Comparison of ENCODE assay signal across 20 cellular contexts in the genomic region with DNA sequence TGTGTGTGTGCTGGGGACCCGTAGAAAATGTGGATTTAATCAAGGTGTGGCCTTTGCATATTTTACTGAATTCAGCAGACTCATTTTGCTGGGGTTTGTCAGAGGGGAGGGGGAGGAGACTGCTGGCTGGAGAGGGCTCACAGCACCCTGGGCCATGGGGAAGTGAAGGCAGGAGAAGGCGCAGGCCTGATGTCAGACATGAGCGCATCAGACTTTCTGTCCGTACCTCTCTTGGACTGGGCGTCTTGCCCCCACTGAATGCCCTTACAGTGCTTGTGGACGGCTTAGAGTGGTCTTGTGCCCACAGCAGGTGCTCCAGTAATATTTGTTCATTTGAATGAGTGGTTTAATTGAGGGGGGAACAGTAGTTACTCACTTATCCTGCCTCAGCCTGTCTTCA.
DNase-seq lines count a peak whose midpoint lies in the region; ATAC-seq, FAIRE-seq and TF ChIP-seq lines count a peak whose summit lies in the region.
"Had no signal": no experiment of that assay in that cellular context is flagged by ENCODE, and none has a peak within 500 bp of the region (broad histone marks: within the 10 kb centered on the region; RNA-seq: fewer than 3 reads in every experiment).

No MANE protein-coding gene starts in this region.

- no peak overlapping the region for H2AK5ac ChIP-seq in H1 (ENCODE audit: low read depth, low read length)

- peak; percentile 38 for DNase-seq in DMS79 (lab: John Stamatoyannopoulos, UW)
- DNase-seq in NCI-H1105 (lab: John Stamatoyannopoulos, UW) = peak; percentile 54
- DNase-seq in H1 (ENCODE audit: low read depth in 1 of 2, low spot score in 2 of 2) = no peak
- no peak for DNase-seq in neural crest cell (ENCODE audit: low read depth, low spot score)
- DNase-seq in H54 (ENCODE audit: insufficient read length, low spot score) = no peak
- DNase-seq in substantia nigra (lab: John Stamatoyannopoulos, UW) = no peak
- DNase-seq in activated naive CD4-positive, alpha-beta T cell treated with anti-CD3 and anti-CD28 coated beads for 36 hours = no peak
- DNase-seq: CD4-positive, alpha-beta T cell; DMS153; GOT3; KBM-7; NCI-H1417 treated with DMSO at 0.1 percent for 48 hours; NCI-H2081; OCI-M1; T-helper 1 cell had no signal

- FAIRE-seq in H1 (lab: Jason Lieb, UNC) (no peak), H54 (lab: Jason Lieb, UNC) (no peak)
- FAIRE-seq: A549, GM12891, GM19239, HepG2 had no signal

- no peaks in the 10 kb centered on the region for H3K27me3 Mint-ChIP-seq in neural crest cell (ENCODE audit: low read depth)
- H3K27me3 Mint-ChIP-seq in activated naive CD4-positive, alpha-beta T cell treated with anti-CD3 and anti-CD28 coated beads for 36 hours (ENCODE audit: low read depth) = peaks cover 9% of the 10 kb centered on the region

- no peak overlapping the region for H4K91ac ChIP-seq in H1 (replicated peaks; ENCODE audit: insufficient read length, low read length)

- H3K36me3 ChIP-seq in H1 (ENCODE audit: control insufficient read depth in 2 of 4, insufficient read depth in 4 of 4, low read length in 3 of 4) = no peaks in the 10 kb centered on the region

- peak overlapping the region; percentile 34 for H3K4ac ChIP-seq in H1 (replicated peaks; ENCODE audit: insufficient read length, low read depth, low read length)

- H3K23me2 ChIP-seq in H1 (ENCODE audit: low read depth, low read length) = no peaks in the 10 kb centered on the region

- WGBS in H1 (ENCODE audit: extremely low coverage in 1 of 2, insufficient coverage in 1 of 2, insufficient read length in 1 of 2, insufficient replicate concordance in 2 of 2, low coverage in 1 of 2, low lambda C conversion rate in 2 of 2, missing lambda C conversion rate in 1 of 2), 2 experiments = 76% methylated on average over 6 of the region's 6 CpGs; no CpG with 5 or more reads in 1 of the 2 experiments

- no peak overlapping the region for H2BK12ac ChIP-seq in H1 (ENCODE audit: low read depth, low read length)

- H2BK20ac ChIP-seq in H1 (ENCODE audit: low read length) = no peak overlapping the region

- TF ChIP-seq POLR2A in H1 (IDR thresholded peaks at IDR 0.05; ENCODE audit: control extremely low read depth in 1 of 2, low read depth in 2 of 2, low read length in 2 of 2) = no peak
- TF ChIP-seq POLR2A in H54 (IDR thresholded peaks at IDR 0.05; ENCODE audit: low read depth, low read length) = no peak

- peak overlapping the region in 1 of 2 experiments; percentile 40; a peak in 3 of 4 replicates for H3K4me2 ChIP-seq in H1 (ENCODE audit: insufficient read depth in 1 of 2, low read depth in 2 of 2, low read length in 2 of 2)
- H3K4me2 ChIP-seq: A549 had no signal

- H3K36me3 Mint-ChIP-seq in neural crest cell (ENCODE audit: low read depth) = no peaks in the 10 kb centered on the region
- no peaks in the 10 kb centered on the region for H3K36me3 Mint-ChIP-seq in activated naive CD4-positive, alpha-beta T cell treated with anti-CD3 and anti-CD28 coated beads for 36 hours (ENCODE audit: low read depth)

- no peak for TF ChIP-seq CTCF in H1 (IDR thresholded peaks at IDR 0.05; ENCODE audit: control extremely low read depth in 1 of 3, insufficient read depth in 1 of 3, low read depth in 1 of 3, low read length in 3 of 3)
- TF ChIP-seq CTCF in neural crest cell (conservative IDR thresholded peaks at IDR 0.05) = no peak

- H3K27me3 ChIP-seq in H1 (replicated peaks in 1 of 4; ENCODE audit: control insufficient read depth in 3 of 4, extremely low read depth in 1 of 4, insufficient read depth in 3 of 4, low read length in 3 of 4) = no peaks in the 10 kb centered on the region

- ATAC-seq in GM19328 (IDR thresholded peaks at IDR 0.05; ENCODE audit: unreplicated experiment) = no peak
- ATAC-seq: A549, HepG2 had no signal

- H3K4me3 ChIP-seq in H1 (ENCODE audit: extremely low read depth in 1 of 4, insufficient read depth in 2 of 4, low read depth in 3 of 4, low read length in 4 of 4) = no peak overlapping the region
- H3K4me3 ChIP-seq: A549 had no signal

- H3K14ac ChIP-seq in H1 (ENCODE audit: insufficient read length) = no peak overlapping the region

- peak overlapping the region; percentile 19 for H3K27ac Mint-ChIP-seq in neural crest cell (ENCODE audit: unreplicated experiment)
- no peak overlapping the region for H3K27ac Mint-ChIP-seq in activated naive CD4-positive, alpha-beta T cell treated with anti-CD3 and anti-CD28 coated beads for 36 hours
- H3K27ac Mint-ChIP-seq: CD4-positive, alpha-beta T cell had no signal

- H3K27ac ChIP-seq in H1 (ENCODE audit: low read depth, low read length) = no peak overlapping the region
- no peak overlapping the region for H3K27ac ChIP-seq in substantia nigra (ENCODE audit: low read depth, low read length, poor library complexity, severe bottlenecking)

- peaks cover 3 to 28% of the 10 kb centered on the region in 2 experiments for H4K20me1 ChIP-seq in H1 (replicated peaks in 1 of 2; ENCODE audit: control insufficient read depth in 1 of 2, insufficient read depth in 2 of 2, low read length in 2 of 2)

- H4K8ac ChIP-seq in H1 (ENCODE audit: extremely low read depth, insufficient read depth, low read length) = no peak overlapping the region

- no peak overlapping the region for H2AFZ ChIP-seq in H1 (ENCODE audit: low read length)

- peaks cover 73% of the 10 kb centered on the region for H3K4me1 Mint-ChIP-seq in neural crest cell
- no peaks in the 10 kb centered on the region for H3K4me1 Mint-ChIP-seq in activated naive CD4-positive, alpha-beta T cell treated with anti-CD3 and anti-CD28 coated beads for 36 hours (ENCODE audit: low read depth)

- intact Hi-C loops in activated naive CD4-positive, alpha-beta T cell treated with anti-CD3 and anti-CD28 coated beads for 36 hours (cut with micrococcal nuclease) = no loop called here

- H2BK15ac ChIP-seq in H1 (ENCODE audit: low read length) = no peak overlapping the region

- no peak overlapping the region for H3K56ac ChIP-seq in H1 (replicated peaks; ENCODE audit: insufficient read length, low read depth, low read length)

- no peaks in the 10 kb centered on the region for H3K9me3 ChIP-seq in H1 (ENCODE audit: insufficient read depth in 2 of 2, low read depth in 1 of 2, low read length in 1 of 2)
- H3K9me3 ChIP-seq: A549 had no signal

- peaks cover 14% of the 10 kb centered on the region for H3K79me1 ChIP-seq in H1 (ENCODE audit: low read depth, low read length)

- peaks cover 0 to 89% of the 10 kb centered on the region in 2 experiments for H3K79me2 ChIP-seq in H1 (ENCODE audit: control insufficient read depth in 1 of 2, insufficient read depth in 2 of 2, low read length in 2 of 2)

- no peak overlapping the region for H3K23ac ChIP-seq in H1 (ENCODE audit: insufficient read length)

- H4K5ac ChIP-seq in H1 (ENCODE audit: insufficient read length, low read depth, low read length) = no peak overlapping the region

- TF ChIP-seq RAD21 in H1 (IDR thresholded peaks at IDR 0.05 in 1 of 2, conservative IDR thresholded peaks at IDR 0.05 in 1 of 2; ENCODE audit: low read depth in 2 of 2, low read length in 2 of 2) = no peak

- POLR2A ChIA-PET in H1 (lab: Charles Lee; ENCODE audit: partially characterized antibody) = interaction anchor here (0.7 kb wide), 1 partner anchor 65 kb away, joined by 3 read pairs; no protein-coding TSS in a partner anchor

- H3K18ac ChIP-seq in H1 (ENCODE audit: extremely low read depth, low read length) = 0 out of 2 replicates have a peak overlapping the region, but pooled peaks have one; percentile 1

- peaks cover 9 to 33% (median 27%) of the 10 kb centered on the region in 4 experiments for H3K4me1 ChIP-seq in H1 (replicated peaks in 1 of 4; ENCODE audit: control insufficient read depth in 3 of 4, insufficient read depth in 4 of 4, low read length in 3 of 4)

- H3K9me3 Mint-ChIP-seq in neural crest cell = no peaks in the 10 kb centered on the region
- H3K9me3 Mint-ChIP-seq in activated naive CD4-positive, alpha-beta T cell treated with anti-CD3 and anti-CD28 coated beads for 36 hours = no peaks in the 10 kb centered on the region
- H3K9me3 Mint-ChIP-seq: CD4-positive, alpha-beta T cell had no signal

- no peak overlapping the region for H3K4me3 Mint-ChIP-seq in neural crest cell
- no peak overlapping the region for H3K4me3 Mint-ChIP-seq in activated naive CD4-positive, alpha-beta T cell treated with anti-CD3 and anti-CD28 coated beads for 36 hours
- H3K4me3 Mint-ChIP-seq: CD4-positive, alpha-beta T cell had no signal

- no peak overlapping the region for H2BK120ac ChIP-seq in H1 (replicated peaks; ENCODE audit: low read depth, low read length)

- TF ChIP-seq EP300 in H1 (IDR thresholded peaks at IDR 0.05; ENCODE audit: borderline replicate concordance in 1 of 2, low read depth in 2 of 2, low read length in 2 of 2) = no peak

- H3K9ac ChIP-seq in H1 (replicated peaks in 1 of 4; ENCODE audit: extremely low read depth in 1 of 4, low read depth in 3 of 4, low read length in 3 of 4) = no peak overlapping the region

- CTCF ChIA-PET in H1 (lab: Charles Lee; ENCODE audit: partially characterized antibody) = interaction anchor here (1.0 to 1.8 kb wide), 4 partner anchors 47 to 144 kb away, joined by 3 to 4 read pairs (median 3); no protein-coding TSS in a partner anchor
- CTCF ChIA-PET in activated naive CD4-positive, alpha-beta T cell treated with anti-CD3 and anti-CD28 coated beads for 36 hours (lab: Charles Lee) = no interaction called here

- H2BK5ac ChIP-seq in H1 (ENCODE audit: low read depth, low read length) = 0 out of 2 replicates have a peak overlapping the region, but pooled peaks have one; percentile 3

TF ChIP-seq in H1, 55 proteins besides CTCF, POLR2A, EP300 and RAD21 (continues in another document):
- no peak for TF ChIP-seq SAP30 (IDR thresholded peaks at IDR 0.05; ENCODE audit: insufficient read depth, insufficient replicate concordance, low read length)
- TF ChIP-seq, protein P1, sequence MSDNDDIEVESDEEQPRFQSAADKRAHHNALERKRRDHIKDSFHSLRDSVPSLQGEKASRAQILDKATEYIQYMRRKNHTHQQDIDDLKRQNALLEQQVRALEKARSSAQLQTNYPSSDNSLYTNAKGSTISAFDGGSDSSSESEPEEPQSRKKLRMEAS (IDR thresholded peaks at IDR 0.05) = no peak
- no peak for TF ChIP-seq KDM4A (IDR thresholded peaks at IDR 0.05; ENCODE audit: low read depth, low read length, severe bottlenecking)
- TF ChIP-seq TAF1 (IDR thresholded peaks at IDR 0.05; ENCODE audit: low read depth, low read length) = no peak
- no peak for TF ChIP-seq SP2 (IDR thresholded peaks at IDR 0.05; ENCODE audit: low read length)
- TF ChIP-seq ASH2L (IDR thresholded peaks at IDR 0.05; ENCODE audit: low read length) = no peak

Comparison
In these comparisons a context has a peak if more than half of its experiments do, and no peak if none do; other contexts are left out.
1. DNase-seq: peak in DMS79 (single experiment) and NCI-H1105 (single experiment); none in H1 (0 of 2), neural crest cell (single experiment), H54 (single experiment), substantia nigra (0 of 49) and activated naive CD4-positive, alpha-beta T cell treated with anti-CD3 and anti-CD28 coated beads for 36 hours (single experiment).